In the genomic region with DNA sequence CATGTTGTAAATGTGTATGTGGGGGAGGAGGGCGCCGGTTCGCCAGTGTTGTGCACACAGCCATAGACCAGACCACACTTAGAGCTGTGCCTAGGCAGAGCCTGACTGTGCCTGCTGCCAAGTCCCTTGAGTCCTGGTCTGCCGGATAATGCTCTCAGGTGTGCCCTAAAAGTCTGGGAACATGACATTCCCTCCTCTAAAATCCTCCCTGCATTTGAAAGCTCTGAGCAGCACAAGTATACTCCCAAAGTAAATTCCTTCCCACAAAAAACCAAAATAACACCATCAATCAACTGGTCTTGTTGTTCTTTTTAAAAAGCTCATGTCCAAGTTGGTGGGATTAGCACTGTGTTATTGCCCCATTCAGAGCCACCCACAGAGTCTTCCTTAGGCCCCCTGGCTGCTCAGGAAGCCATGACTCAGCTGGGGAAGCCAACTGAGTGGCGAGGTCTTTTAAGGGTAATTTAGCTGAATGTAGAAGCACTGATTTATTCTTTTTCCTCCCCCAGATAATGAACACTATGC, we compare ENCODE assay signal across 15 cellular contexts.
A peak's percentile ranks its signal among the peaks of the same experiment; 100 is the strongest.
DNase-seq lines count a peak whose midpoint lies in the region; ATAC-seq and TF ChIP-seq lines count a peak whose summit lies in the region.
"Had no signal": no experiment of that assay in that cellular context is flagged by ENCODE, and none has a peak within 500 bp of the region (broad histone marks: within the 10 kb centered on the region; RNA-seq: fewer than 3 reads in every experiment).

No MANE protein-coding gene starts in this region.

- no peak overlapping the region for H3K4me3 ChIP-seq in AG10803 (ENCODE audit: low read length)
- H3K4me3 ChIP-seq in NB4 (ENCODE audit: low read depth, low read length): no peak overlapping the region
- no peak overlapping the region for H3K4me3 ChIP-seq in esophagus (ENCODE audit: low read depth in 1 of 2, low read length in 2 of 2)
- H3K4me3 ChIP-seq: BLaER1 had no signal

- H3K9me3 ChIP-seq in esophagus (ENCODE audit: control insufficient read depth in 2 of 2, insufficient read depth in 1 of 2, low read depth in 1 of 2, low read length in 1 of 2): peaks cover 0 to 2% of the 10 kb centered on the region in 2 donors
- H3K9me3 ChIP-seq: BLaER1 had no signal

- H3K36me3 ChIP-seq in esophagus (ENCODE audit: control insufficient read depth in 2 of 2, insufficient read depth in 2 of 2, low read length in 1 of 2): no peaks in the 10 kb centered on the region
- H3K36me3 ChIP-seq: BLaER1 had no signal

- intact Hi-C loops in activated CD4-positive, alpha-beta T cell treated with anti-CD3 and anti-CD28 coated beads, Interleukin-2, amount 10 ng/mL, durations not matched to agents 24 days and 14 days (cut with micrococcal nuclease): no loop called here

- TF ChIP-seq CTCF in AG10803 (conservative IDR thresholded peaks at IDR 0.05; ENCODE audit: low read length) (0 out of 2 replicates have a peak, but pooled peaks have one; percentile 15), NB4 (IDR thresholded peaks at IDR 0.05; ENCODE audit: low read depth, low read length) (no peak), omental fat pad (IDR thresholded peaks at IDR 0.05) (no peak)

- 58 to 62% methylated on average over 5 of the region's 5 CpGs for WGBS in esophagus, 2 donors

- no peaks in the 10 kb centered on the region for H3K9me3 Mint-ChIP-seq in activated CD4-positive, alpha-beta T cell treated with anti-CD3 and anti-CD28 coated beads, Interleukin-2, amount 10 ng/mL, durations not matched to agents 24 days and 14 days

- ATAC-seq in omental fat pad (ENCODE audit: low FRiP score): peak; percentile 91
- no peak for ATAC-seq in GM21619 (IDR thresholded peaks at IDR 0.05; ENCODE audit: unreplicated experiment)
- ATAC-seq in GM21390 (IDR thresholded peaks at IDR 0.05; ENCODE audit: unreplicated experiment): no peak
- ATAC-seq: right cardiac atrium had no signal

- H3K27ac Mint-ChIP-seq in activated CD4-positive, alpha-beta T cell treated with anti-CD3 and anti-CD28 coated beads, Interleukin-2, amount 10 ng/mL, durations not matched to agents 24 days and 14 days: no peak overlapping the region

- no peak for TF ChIP-seq POLR2A in NB4 (IDR thresholded peaks at IDR 0.05; ENCODE audit: extremely low read depth, insufficient read length)

- DNase-seq in AG10803 (ENCODE audit: low read depth) (peak; percentile 68), NB4 (ENCODE audit: low read depth) (peak; percentile 27), omental fat pad (ENCODE audit: low spot score) (no peak), midbrain (lab: John Stamatoyannopoulos, UW) (no peak)
- no peak for DNase-seq in activated CD4-positive, alpha-beta T cell treated with anti-CD3 and anti-CD28 coated beads, Interleukin-2, amount 10 ng/mL, durations not matched to agents 24 days and 14 days
- DNase-seq: amygdala; effector memory CD4-positive, alpha-beta T cell; GF-D8; hippocampal formation had no signal

- H3K27me3 ChIP-seq in esophagus (ENCODE audit: control insufficient read depth in 1 of 2, insufficient read depth in 2 of 2, low read length in 2 of 2): no peaks in the 10 kb centered on the region
- H3K27me3 ChIP-seq: BLaER1 had no signal

- no peaks in the 10 kb centered on the region for H3K36me3 Mint-ChIP-seq in activated CD4-positive, alpha-beta T cell treated with anti-CD3 and anti-CD28 coated beads, Interleukin-2, amount 10 ng/mL, durations not matched to agents 24 days and 14 days (ENCODE audit: low read depth)

- peaks cover 2% of the 10 kb centered on the region for H3K27me3 Mint-ChIP-seq in activated CD4-positive, alpha-beta T cell treated with anti-CD3 and anti-CD28 coated beads, Interleukin-2, amount 10 ng/mL, durations not matched to agents 24 days and 14 days

- H3K4me1 ChIP-seq in esophagus (ENCODE audit: control insufficient read depth in 2 of 2, insufficient read depth in 2 of 2, low read length in 1 of 2): peaks cover 0 to 7% of the 10 kb centered on the region in 2 donors

- no peaks in the 10 kb centered on the region for H3K4me1 Mint-ChIP-seq in activated CD4-positive, alpha-beta T cell treated with anti-CD3 and anti-CD28 coated beads, Interleukin-2, amount 10 ng/mL, durations not matched to agents 24 days and 14 days

- H3K4me3 Mint-ChIP-seq in activated CD4-positive, alpha-beta T cell treated with anti-CD3 and anti-CD28 coated beads, Interleukin-2, amount 10 ng/mL, durations not matched to agents 24 days and 14 days: no peak overlapping the region

- H3K27ac ChIP-seq in esophagus (ENCODE audit: low read depth in 2 of 2, low read length in 1 of 2): peak overlapping the region; percentile 31 to 37
- H3K27ac ChIP-seq: BLaER1, VCaP had no signal

Comparison
In these comparisons a context has a peak if more than half of its experiments do, and no peak if none do; other contexts are left out.
1. DNase-seq: peak in AG10803 (single experiment) and NB4 (single experiment); none in omental fat pad (single experiment), midbrain (single experiment) and activated CD4-positive, alpha-beta T cell treated with anti-CD3 and anti-CD28 coated beads, Interleukin-2, amount 10 ng/mL, durations not matched to agents 24 days and 14 days (single experiment).